19 cellular contexts compared by ENCODE assay signal in genomic region chr3:127536818-127537810, GRCh38. TPM values are rescaled to one million over a fixed set of nuclear protein-coding genes. Genes with fewer than 3 reads are reported as not detected.
DNase-seq lines count a peak whose midpoint lies in the region; ATAC-seq and TF ChIP-seq lines count a peak whose summit lies in the region.
"Had no signal": no experiment of that assay in that cellular context is flagged by ENCODE, and none has a peak within 500 bp of the region (broad histone marks: within the 10 kb centered on the region; RNA-seq: fewer than 3 reads in every experiment).

No MANE protein-coding gene starts in this region.

- H3K9me3 Mint-ChIP-seq in activated T-cell treated with anti-CD3 and anti-CD28 coated beads, Interleukin-2, amount 50 U/mL, for 72 hours: no peaks in the 10 kb centered on the region
- H3K9me3 Mint-ChIP-seq: activated CD4-positive, alpha-beta memory T cell treated with anti-CD3 and anti-CD28 coated beads, Interleukin-2, amount 10 ng/mL, durations not matched to agents 7 days and 5 days; activated T-helper 17 cell treated with anti-CD3 and anti-CD28 coated beads, Interleukin-2, amount 50 U/mL, for 72 hours; mesothelial cell of epicardium had no signal

- H3K9me3 ChIP-seq in right atrium auricular region (no peaks in the 10 kb centered on the region), iPS-20b (ENCODE audit: insufficient read depth, low read depth, low read length) (no peaks in the 10 kb centered on the region), thymus (ENCODE audit: control insufficient read depth) (no peaks in the 10 kb centered on the region)
- H3K9me3 ChIP-seq: gastroesophageal sphincter, ovary, uterus had no signal

- intact Hi-C loops in cardiac septum (cut with DNase I): no loop called here

- H3K4me3 Mint-ChIP-seq in activated T-cell treated with anti-CD3 and anti-CD28 coated beads, Interleukin-2, amount 50 U/mL, for 72 hours: no peak overlapping the region
- H3K4me3 Mint-ChIP-seq: activated CD4-positive, alpha-beta memory T cell treated with anti-CD3 and anti-CD28 coated beads, Interleukin-2, amount 10 ng/mL, durations not matched to agents 7 days and 5 days; activated T-helper 17 cell treated with anti-CD3 and anti-CD28 coated beads, Interleukin-2, amount 50 U/mL, for 72 hours; mesothelial cell of epicardium had no signal

- H3K27ac ChIP-seq in right atrium auricular region: no peak overlapping the region
- no peak overlapping the region for H3K27ac ChIP-seq in iPS-20b (ENCODE audit: low read length)
- H3K27ac ChIP-seq in thymus (ENCODE audit: low read depth): no peak overlapping the region
- H3K27ac ChIP-seq: gastroesophageal sphincter, ovary, uterus had no signal

- H3K4me3 ChIP-seq in right atrium auricular region (no peak overlapping the region), iPS-20b (ENCODE audit: low read length) (peak overlapping the region; percentile 11; the same call in 1 of the 2 replicates), thymus (ENCODE audit: low read length) (peak overlapping the region; percentile 17)
- H3K4me3 ChIP-seq: gastroesophageal sphincter, ovary, smooth muscle cell, uterus had no signal

- no peaks in the 10 kb centered on the region for H3K36me3 ChIP-seq in right atrium auricular region
- H3K36me3 ChIP-seq in iPS-20b (ENCODE audit: insufficient read depth, low read depth, low read length): no peaks in the 10 kb centered on the region
- H3K36me3 ChIP-seq in thymus (ENCODE audit: control insufficient read depth, insufficient read depth): no peaks in the 10 kb centered on the region
- H3K36me3 ChIP-seq: gastroesophageal sphincter, ovary, uterus had no signal

- H3K27ac Mint-ChIP-seq in activated T-cell treated with anti-CD3 and anti-CD28 coated beads, Interleukin-2, amount 50 U/mL, for 72 hours: no peak overlapping the region
- H3K27ac Mint-ChIP-seq: activated CD4-positive, alpha-beta memory T cell treated with anti-CD3 and anti-CD28 coated beads, Interleukin-2, amount 10 ng/mL, durations not matched to agents 7 days and 5 days; activated T-helper 17 cell treated with anti-CD3 and anti-CD28 coated beads, Interleukin-2, amount 50 U/mL, for 72 hours; mesothelial cell of epicardium had no signal

- H3K4me1 ChIP-seq in right atrium auricular region (no peaks in the 10 kb centered on the region), iPS-20b (ENCODE audit: insufficient read depth, low read length) (peaks cover 9% of the 10 kb centered on the region; the same call in 1 of the 2 replicates), thymus (ENCODE audit: control insufficient read depth, insufficient read depth, low read length) (peaks cover 17% of the 10 kb centered on the region)
- H3K4me1 ChIP-seq: gastroesophageal sphincter, uterus had no signal

- peak overlapping the region; percentile 32; the same call in 1 of the 2 replicates for H3K9ac ChIP-seq in iPS-20b (ENCODE audit: low read depth, low read length)

- H3K27me3 ChIP-seq in right atrium auricular region: no peaks in the 10 kb centered on the region
- no peaks in the 10 kb centered on the region for H3K27me3 ChIP-seq in iPS-20b (ENCODE audit: insufficient read depth, low read length)
- no peaks in the 10 kb centered on the region for H3K27me3 ChIP-seq in thymus (ENCODE audit: control insufficient read depth, insufficient read depth)
- H3K27me3 ChIP-seq: ovary, uterus had no signal

- ATAC-seq in HG03460 (IDR thresholded peaks at IDR 0.05; ENCODE audit: unreplicated experiment): no peak
- ATAC-seq in activated T-cell treated with anti-CD3 and anti-CD28 coated beads, Interleukin-2, amount 50 U/mL, for 72 hours (replicated peaks in 1 of 2): no peak
- ATAC-seq: activated T-helper 17 cell treated with anti-CD3 and anti-CD28 coated beads, Interleukin-2, amount 50 U/mL, for 72 hours; gastroesophageal sphincter; SK-N-SH treated with all-trans-retinoic acid at 6 μM for 48 hours had no signal

- peaks cover 12% of the 10 kb centered on the region for H3K27me3 Mint-ChIP-seq in activated T-cell treated with anti-CD3 and anti-CD28 coated beads, Interleukin-2, amount 50 U/mL, for 72 hours (ENCODE audit: low read depth)

- H3K36me3 Mint-ChIP-seq in activated T-cell treated with anti-CD3 and anti-CD28 coated beads, Interleukin-2, amount 50 U/mL, for 72 hours (ENCODE audit: insufficient read depth in 2 of 2): no peaks in the 10 kb centered on the region
- H3K36me3 Mint-ChIP-seq: mesothelial cell of epicardium had no signal

- DNase-seq in cardiac septum (ENCODE audit: low spot score) (peak; percentile 43), right atrium auricular region (ENCODE audit: low spot score) (no peak), NCI-H510A (lab: John Stamatoyannopoulos, UW) (peak; percentile 14), kidney tubule cell (ENCODE audit: low spot score) (no peak)
- DNase-seq in activated T-cell treated with anti-CD3 and anti-CD28 coated beads, Interleukin-2, amount 50 U/mL, for 72 hours: no peak
- DNase-seq: activated CD4-positive, alpha-beta memory T cell treated with anti-CD3 and anti-CD28 coated beads, Interleukin-2, amount 10 ng/mL, durations not matched to agents 7 days and 5 days; amniotic stem cell; IMR-90; ovary; stimulated activated naive CD4-positive, alpha-beta T cell treated with Interleukin-2 at 50 U/mL for 16 hours; uterus had no signal

- 65% methylated on average over 22 of the region's 22 CpGs for WGBS in thymus

- peaks cover 8% of the 10 kb centered on the region for H3K4me1 Mint-ChIP-seq in activated T-cell treated with anti-CD3 and anti-CD28 coated beads, Interleukin-2, amount 50 U/mL, for 72 hours (ENCODE audit: low read depth)
- H3K4me1 Mint-ChIP-seq: activated CD4-positive, alpha-beta memory T cell treated with anti-CD3 and anti-CD28 coated beads, Interleukin-2, amount 10 ng/mL, durations not matched to agents 7 days and 5 days; activated T-helper 17 cell treated with anti-CD3 and anti-CD28 coated beads, Interleukin-2, amount 50 U/mL, for 72 hours had no signal

- TF ChIP-seq CTCF in right atrium auricular region (IDR thresholded peaks at IDR 0.05): no peak

RNA-seq across cellular contexts. Expression of gene TPRA1, which starts 53.4 kb away (rescaled TPM):
- 17.3 TPM for total RNA-seq in cardiac septum
- 10 to 100 TPM; 24.0 to 27.3 TPM for total RNA-seq in right atrium auricular region
- polyA plus RNA-seq in thymus: 20.0 TPM
- total RNA-seq in activated T-cell treated with anti-CD3 and anti-CD28 coated beads, Interleukin-2, amount 50 U/mL, for 72 hours: 10 to 100 TPM; 31.1 to 39.0 TPM

Comparison
In these comparisons a context has a peak if more than half of its experiments do, and no peak if none do; other contexts are left out.
1. DNase-seq: peak in cardiac septum (single experiment) and NCI-H510A (single experiment); none in right atrium auricular region (single experiment), kidney tubule cell (single experiment) and activated T-cell treated with anti-CD3 and anti-CD28 coated beads, Interleukin-2, amount 50 U/mL, for 72 hours (0 of 2).
2. H3K4me3 ChIP-seq: peak in iPS-20b (single experiment) and thymus (single experiment); none in right atrium auricular region (0 of 2).